In the genomic region with DNA sequence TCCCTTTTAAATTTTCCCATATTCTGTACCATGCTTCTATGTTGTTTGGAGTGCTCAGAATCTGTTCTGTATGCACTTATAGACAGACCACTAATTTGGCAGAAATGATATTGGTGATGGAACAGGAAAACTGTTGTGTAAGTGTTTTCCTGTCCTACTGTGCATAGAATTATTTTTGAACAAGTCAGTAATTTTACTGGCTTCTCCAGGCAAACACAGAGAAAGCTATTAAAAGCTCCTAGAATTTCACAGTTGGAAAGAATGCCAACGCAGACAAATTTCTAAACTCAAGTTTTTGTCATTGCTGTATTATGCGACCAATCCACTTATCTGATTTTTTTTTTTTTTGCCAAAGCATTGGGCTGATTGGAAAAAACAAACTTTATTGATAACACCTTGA, we compare ENCODE assay signal across 14 cellular contexts.
"Had no signal": no experiment of that assay in that cellular context is flagged by ENCODE, and none has a peak within 500 bp of the region (broad histone marks: within the 10 kb centered on the region; RNA-seq: fewer than 3 reads in every experiment).

No MANE protein-coding gene starts in this region.

- ATAC-seq: esophagus mucosa; gastroesophageal sphincter; natural killer cell; sciatic nerve; stimulated activated naive B cell treated with anti-CD40 and anti-IgM and Interleukin-4, amounts not matched to agents 10 μg/mL and 1 μg/mL and 100 μg/mL, for 72 hours; stimulated activated naive CD8-positive, alpha-beta T cell treated with anti-CD3 and anti-CD28 coated beads, Interleukin-15, amount 100 ng/mL, for 72 hours had no signal

- H3K27ac ChIP-seq: gastroesophageal sphincter, skin epidermis had no signal

- H3K36me3 ChIP-seq: gastroesophageal sphincter had no signal

- H3K4me1 ChIP-seq: gastroesophageal sphincter had no signal

- DNase-seq: effector memory CD4-positive, alpha-beta T cell; foreskin fibroblast; glutamatergic neuron; kidney glomerular epithelial cell; natural killer cell; posterior cingulate gyrus; stimulated activated CD4-positive, alpha-beta T cell treated with anti-CD3 and anti-CD28 coated beads, Interleukin-2, amount 100 ng/mL, for 24 hours; stimulated activated CD4-positive, alpha-beta T cell treated with anti-CD3 and anti-CD28 coated beads, Interleukin-4, amount 100 ng/mL, for 4 hours; stimulated activated naive B cell treated with anti-CD40 and anti-IgM and Interleukin-4, amounts not matched to agents 10 μg/mL and 1 μg/mL and 100 μg/mL, for 72 hours; stimulated activated naive CD8-positive, alpha-beta T cell treated with anti-CD3 and anti-CD28 coated beads, Interleukin-15, amount 100 ng/mL, for 72 hours had no signal

- H3K4me3 ChIP-seq: gastroesophageal sphincter, skin epidermis had no signal

- H3K27me3 ChIP-seq: gastroesophageal sphincter had no signal
